In the genomic region with DNA sequence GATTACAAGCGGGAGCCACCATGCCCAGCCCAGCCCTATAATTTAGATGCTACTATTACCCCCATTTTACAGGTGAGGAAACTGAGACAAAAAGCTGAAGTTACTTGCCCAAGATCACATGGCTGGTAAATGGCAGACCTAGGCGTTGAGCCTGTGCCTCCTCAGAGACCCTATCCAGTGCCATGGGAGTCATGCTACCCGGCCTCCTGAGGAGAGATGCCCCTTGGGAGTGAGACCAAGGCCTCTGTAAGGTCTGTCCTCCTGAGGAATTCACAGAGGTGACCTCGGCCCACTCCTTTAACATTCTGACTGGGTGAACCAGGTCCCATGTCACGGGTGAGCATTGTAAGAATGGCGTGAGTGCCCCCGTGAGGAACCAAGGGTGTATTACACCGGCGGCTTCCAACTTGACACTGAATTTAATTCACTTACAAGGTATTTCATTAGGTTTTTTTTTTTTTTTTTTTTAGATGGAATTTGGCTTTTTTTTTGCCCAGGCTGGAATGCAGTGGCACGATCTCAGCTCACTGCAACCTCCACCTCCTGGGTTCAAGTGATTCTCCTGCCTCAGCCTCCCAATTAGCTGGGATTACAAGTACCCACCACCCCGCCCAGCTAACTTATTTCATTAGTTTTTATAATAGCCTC, we compare ENCODE assay signal across 8 cellular contexts.
DNase-seq lines count a peak whose midpoint lies in the region; ATAC-seq lines count a peak whose summit lies in the region.

No MANE protein-coding gene starts in this region.

- DNase-seq in NCI-H748 (lab: John Stamatoyannopoulos, UW; ENCODE audit: unreplicated experiment): peak; percentile 48
- no peak for DNase-seq in NCI-H748 treated with DMSO at 0.1 percent for 48 hours (lab: John Stamatoyannopoulos, UW)
- peak; percentile 56 for DNase-seq in NCI-H1694 (lab: John Stamatoyannopoulos, UW)
- peak; percentile 21 to 39 (median 33) for DNase-seq in activated CD4-positive, CD25-positive, alpha-beta regulatory T cell (lab: John Stamatoyannopoulos, UW)
- peak in 44 of 61 donors; percentile 1 to 73 (median 21) for DNase-seq in caudate nucleus (lab: John Stamatoyannopoulos, UW)
- peak; percentile 73 for DNase-seq in kidney tubule cell (ENCODE audit: low spot score)
- DNase-seq in stimulated activated CD4-positive, alpha-beta T cell treated with anti-CD3 and anti-CD28 coated beads, Interleukin-2, amount 100 ng/mL, for 4 hours (ENCODE audit: low read depth): peak; percentile 50

- no peak overlapping the region for H3K27ac ChIP-seq in caudate nucleus (ENCODE audit: low read depth, low read length)

- ATAC-seq in HG03175 (IDR thresholded peaks at IDR 0.05; ENCODE audit: unreplicated experiment): no peak
